In genomic region chr18:25365242-25365641, GRCh38 we compare ENCODE assay signal across 3 cellular contexts.
TF ChIP-seq lines count a peak whose summit lies in the region.

No MANE protein-coding gene starts in this region.

TF ChIP-seq in SK-N-SH treated with all-trans-retinoic acid at 6 μM for 48 hours, 23 proteins besides CTCF, POLR2A, EP300 and RAD21 (continued from another document):
- no peak for TF ChIP-seq ISL1 (CRISPR knock-in tag; IDR thresholded peaks at IDR 0.05)
- no peak for TF ChIP-seq TOX (CRISPR knock-in tag; IDR thresholded peaks at IDR 0.05; ENCODE audit: borderline replicate concordance)
- no peak for TF ChIP-seq OSR1 (CRISPR knock-in tag; IDR thresholded peaks at IDR 0.05)
- TF ChIP-seq, protein P1, sequence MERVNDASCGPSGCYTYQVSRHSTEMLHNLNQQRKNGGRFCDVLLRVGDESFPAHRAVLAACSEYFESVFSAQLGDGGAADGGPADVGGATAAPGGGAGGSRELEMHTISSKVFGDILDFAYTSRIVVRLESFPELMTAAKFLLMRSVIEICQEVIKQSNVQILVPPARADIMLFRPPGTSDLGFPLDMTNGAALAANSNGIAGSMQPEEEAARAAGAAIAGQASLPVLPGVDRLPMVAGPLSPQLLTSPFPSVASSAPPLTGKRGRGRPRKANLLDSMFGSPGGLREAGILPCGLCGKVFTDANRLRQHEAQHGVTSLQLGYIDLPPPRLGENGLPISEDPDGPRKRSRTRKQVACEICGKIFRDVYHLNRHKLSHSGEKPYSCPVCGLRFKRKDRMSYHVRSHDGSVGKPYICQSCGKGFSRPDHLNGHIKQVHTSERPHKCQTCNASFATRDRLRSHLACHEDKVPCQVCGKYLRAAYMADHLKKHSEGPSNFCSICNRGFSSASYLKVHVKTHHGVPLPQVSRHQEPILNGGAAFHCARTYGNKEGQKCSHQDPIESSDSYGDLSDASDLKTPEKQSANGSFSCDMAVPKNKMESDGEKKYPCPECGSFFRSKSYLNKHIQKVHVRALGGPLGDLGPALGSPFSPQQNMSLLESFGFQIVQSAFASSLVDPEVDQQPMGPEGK (CRISPR knock-in tag; IDR thresholded peaks at IDR 0.05; ENCODE audit: borderline replicate concordance), result no peak
- TF ChIP-seq PPARA (CRISPR knock-in tag; IDR thresholded peaks at IDR 0.05; ENCODE audit: borderline replicate concordance), result no peak
- no peak for TF ChIP-seq ZNF70 (CRISPR knock-in tag; IDR thresholded peaks at IDR 0.05)
- TF ChIP-seq ZFP3 (CRISPR knock-in tag; IDR thresholded peaks at IDR 0.05), result no peak
- TF ChIP-seq, protein P2, sequence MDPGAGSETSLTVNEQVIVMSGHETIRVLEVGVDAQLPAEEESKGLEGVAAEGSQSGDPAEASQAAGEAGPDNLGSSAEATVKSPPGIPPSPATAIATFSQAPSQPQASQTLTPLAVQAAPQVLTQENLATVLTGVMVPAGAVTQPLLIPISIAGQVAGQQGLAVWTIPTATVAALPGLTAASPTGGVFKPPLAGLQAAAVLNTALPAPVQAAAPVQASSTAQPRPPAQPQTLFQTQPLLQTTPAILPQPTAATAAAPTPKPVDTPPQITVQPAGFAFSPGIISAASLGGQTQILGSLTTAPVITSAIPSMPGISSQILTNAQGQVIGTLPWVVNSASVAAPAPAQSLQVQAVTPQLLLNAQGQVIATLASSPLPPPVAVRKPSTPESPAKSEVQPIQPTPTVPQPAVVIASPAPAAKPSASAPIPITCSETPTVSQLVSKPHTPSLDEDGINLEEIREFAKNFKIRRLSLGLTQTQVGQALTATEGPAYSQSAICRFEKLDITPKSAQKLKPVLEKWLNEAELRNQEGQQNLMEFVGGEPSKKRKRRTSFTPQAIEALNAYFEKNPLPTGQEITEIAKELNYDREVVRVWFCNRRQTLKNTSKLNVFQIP (CRISPR knock-in tag; IDR thresholded peaks at IDR 0.05; ENCODE audit: borderline replicate concordance, low read depth), result no peak
- TF ChIP-seq, protein P3, sequence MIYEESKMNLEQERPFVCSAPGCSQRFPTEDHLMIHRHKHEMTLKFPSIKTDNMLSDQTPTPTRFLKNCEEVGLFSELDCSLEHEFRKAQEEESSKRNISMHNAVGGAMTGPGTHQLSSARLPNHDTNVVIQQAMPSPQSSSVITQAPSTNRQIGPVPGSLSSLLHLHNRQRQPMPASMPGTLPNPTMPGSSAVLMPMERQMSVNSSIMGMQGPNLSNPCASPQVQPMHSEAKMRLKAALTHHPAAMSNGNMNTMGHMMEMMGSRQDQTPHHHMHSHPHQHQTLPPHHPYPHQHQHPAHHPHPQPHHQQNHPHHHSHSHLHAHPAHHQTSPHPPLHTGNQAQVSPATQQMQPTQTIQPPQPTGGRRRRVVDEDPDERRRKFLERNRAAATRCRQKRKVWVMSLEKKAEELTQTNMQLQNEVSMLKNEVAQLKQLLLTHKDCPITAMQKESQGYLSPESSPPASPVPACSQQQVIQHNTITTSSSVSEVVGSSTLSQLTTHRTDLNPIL (CRISPR knock-in tag; IDR thresholded peaks at IDR 0.05; ENCODE audit: low read depth), result no peak

TF ChIP-seq in SK-N-SH, 30 proteins besides CTCF, POLR2A, EP300 and RAD21 (continued from another document):
- TF ChIP-seq, protein P4, sequence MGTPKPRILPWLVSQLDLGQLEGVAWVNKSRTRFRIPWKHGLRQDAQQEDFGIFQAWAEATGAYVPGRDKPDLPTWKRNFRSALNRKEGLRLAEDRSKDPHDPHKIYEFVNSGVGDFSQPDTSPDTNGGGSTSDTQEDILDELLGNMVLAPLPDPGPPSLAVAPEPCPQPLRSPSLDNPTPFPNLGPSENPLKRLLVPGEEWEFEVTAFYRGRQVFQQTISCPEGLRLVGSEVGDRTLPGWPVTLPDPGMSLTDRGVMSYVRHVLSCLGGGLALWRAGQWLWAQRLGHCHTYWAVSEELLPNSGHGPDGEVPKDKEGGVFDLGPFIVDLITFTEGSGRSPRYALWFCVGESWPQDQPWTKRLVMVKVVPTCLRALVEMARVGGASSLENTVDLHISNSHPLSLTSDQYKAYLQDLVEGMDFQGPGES (IDR thresholded peaks at IDR 0.05; ENCODE audit: low read depth, low read length), result no peak
- TF ChIP-seq RXRA (IDR thresholded peaks at IDR 0.05; ENCODE audit: borderline replicate concordance, low read depth), result no peak
- TF ChIP-seq TCF12 (IDR thresholded peaks at IDR 0.05), result no peak
- no peak for TF ChIP-seq MXI1 (IDR thresholded peaks at IDR 0.05; ENCODE audit: low read depth, low read length)
- TF ChIP-seq, protein P5, sequence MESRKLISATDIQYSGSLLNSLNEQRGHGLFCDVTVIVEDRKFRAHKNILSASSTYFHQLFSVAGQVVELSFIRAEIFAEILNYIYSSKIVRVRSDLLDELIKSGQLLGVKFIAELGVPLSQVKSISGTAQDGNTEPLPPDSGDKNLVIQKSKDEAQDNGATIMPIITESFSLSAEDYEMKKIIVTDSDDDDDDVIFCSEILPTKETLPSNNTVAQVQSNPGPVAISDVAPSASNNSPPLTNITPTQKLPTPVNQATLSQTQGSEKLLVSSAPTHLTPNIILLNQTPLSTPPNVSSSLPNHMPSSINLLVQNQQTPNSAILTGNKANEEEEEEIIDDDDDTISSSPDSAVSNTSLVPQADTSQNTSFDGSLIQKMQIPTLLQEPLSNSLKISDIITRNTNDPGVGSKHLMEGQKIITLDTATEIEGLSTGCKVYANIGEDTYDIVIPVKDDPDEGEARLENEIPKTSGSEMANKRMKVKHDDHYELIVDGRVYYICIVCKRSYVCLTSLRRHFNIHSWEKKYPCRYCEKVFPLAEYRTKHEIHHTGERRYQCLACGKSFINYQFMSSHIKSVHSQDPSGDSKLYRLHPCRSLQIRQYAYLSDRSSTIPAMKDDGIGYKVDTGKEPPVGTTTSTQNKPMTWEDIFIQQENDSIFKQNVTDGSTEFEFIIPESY (IDR thresholded peaks at IDR 0.05; ENCODE audit: borderline replicate concordance, low read depth), result no peak
- no peak for TF ChIP-seq RFX5 (IDR thresholded peaks at IDR 0.05; ENCODE audit: low read length)
- TF ChIP-seq TEAD4 (IDR thresholded peaks at IDR 0.05; ENCODE audit: borderline replicate concordance, insufficient read depth), result no peak
- TF ChIP-seq, protein P6, sequence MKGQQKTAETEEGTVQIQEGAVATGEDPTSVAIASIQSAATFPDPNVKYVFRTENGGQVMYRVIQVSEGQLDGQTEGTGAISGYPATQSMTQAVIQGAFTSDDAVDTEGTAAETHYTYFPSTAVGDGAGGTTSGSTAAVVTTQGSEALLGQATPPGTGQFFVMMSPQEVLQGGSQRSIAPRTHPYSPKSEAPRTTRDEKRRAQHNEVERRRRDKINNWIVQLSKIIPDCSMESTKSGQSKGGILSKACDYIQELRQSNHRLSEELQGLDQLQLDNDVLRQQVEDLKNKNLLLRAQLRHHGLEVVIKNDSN (IDR thresholded peaks at IDR 0.05; ENCODE audit: borderline replicate concordance, low read depth), result no peak
- TF ChIP-seq, protein P7, sequence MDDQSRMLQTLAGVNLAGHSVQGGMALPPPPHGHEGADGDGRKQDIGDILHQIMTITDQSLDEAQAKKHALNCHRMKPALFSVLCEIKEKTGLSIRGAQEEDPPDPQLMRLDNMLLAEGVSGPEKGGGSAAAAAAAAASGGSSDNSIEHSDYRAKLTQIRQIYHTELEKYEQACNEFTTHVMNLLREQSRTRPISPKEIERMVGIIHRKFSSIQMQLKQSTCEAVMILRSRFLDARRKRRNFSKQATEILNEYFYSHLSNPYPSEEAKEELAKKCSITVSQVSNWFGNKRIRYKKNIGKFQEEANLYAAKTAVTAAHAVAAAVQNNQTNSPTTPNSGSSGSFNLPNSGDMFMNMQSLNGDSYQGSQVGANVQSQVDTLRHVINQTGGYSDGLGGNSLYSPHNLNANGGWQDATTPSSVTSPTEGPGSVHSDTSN (IDR thresholded peaks at IDR 0.05), result no peak
- no peak for TF ChIP-seq FOXJ3 (CRISPR knock-in tag; IDR thresholded peaks at IDR 0.05)
- TF ChIP-seq SIN3A (IDR thresholded peaks at IDR 0.05; ENCODE audit: borderline replicate concordance, low read depth, low read length), result no peak
- TF ChIP-seq RCOR1 (IDR thresholded peaks at IDR 0.05; ENCODE audit: low read length), result no peak
- no peak for TF ChIP-seq CHD2 (IDR thresholded peaks at IDR 0.05; ENCODE audit: low read length, partially characterized antibody)
- no peak for TF ChIP-seq MEF2A (IDR thresholded peaks at IDR 0.05; ENCODE audit: borderline replicate concordance, low read depth)

TF ChIP-seq in endothelial cell of umbilical vein, 7 proteins besides CTCF, POLR2A, EP300 and RAD21 (continued from another document):
- TF ChIP-seq EZH2 (IDR thresholded peaks at IDR 0.05; ENCODE audit: borderline replicate concordance, low read depth, low read length, severe bottlenecking) (no peak), FOS (IDR thresholded peaks at IDR 0.05; ENCODE audit: borderline replicate concordance, insufficient read depth, low read length) (no peak), JUN (IDR thresholded peaks at IDR 0.05; ENCODE audit: borderline replicate concordance, insufficient read depth, insufficient read length, low read depth) (no peak)
